8 cellular contexts compared by ENCODE assay signal in genomic region chrX:154762529-154763296, GRCh38. TPM values are rescaled to one million over a fixed set of nuclear protein-coding genes. Genes with fewer than 3 reads are reported as not detected.
A peak's percentile ranks its signal among the peaks of the same experiment; 100 is the strongest.
DNase-seq lines count a peak whose midpoint lies in the region; ATAC-seq and TF ChIP-seq lines count a peak whose summit lies in the region.

DKC1 (plus strand) TSS chrX:154762864; CDS start chrX:154762966, 102 bp downstream.

- TF ChIP-seq CTCF in CD14-positive monocyte (IDR thresholded peaks at IDR 0.05) = no peak
- TF ChIP-seq CTCF in right lobe of liver (IDR thresholded peaks at IDR 0.05) = peak in 1 of 4 donors; percentile 3

- ATAC-seq in GM19372 (IDR thresholded peaks at IDR 0.05; ENCODE audit: low read depth, unreplicated experiment) (peak; percentile 91), HG03558 (IDR thresholded peaks at IDR 0.05; ENCODE audit: extremely low read depth, unreplicated experiment) (peak; percentile 90), right lobe of liver (peak; percentile 95 to 97 (median 97))

- peak; percentile 61 for TF ChIP-seq POLR2A in right lobe of liver (IDR thresholded peaks at IDR 0.05)

- H3K27me3 Mint-ChIP-seq in CD14-positive monocyte (ENCODE audit: low read depth in 3 of 3) = peaks cover 0 to 2% (median 0%) of the 10 kb centered on the region in 3 donors

- H3K27ac Mint-ChIP-seq in CD14-positive monocyte = peak within 1 kb of the TSS; percentile 69 to 89 (median 84)

- peaks cover 0 to 12% (median 0%) of the 10 kb centered on the region in 4 donors for H3K4me1 ChIP-seq in right lobe of liver

- DNase-seq in CD14-positive monocyte (ENCODE audit: low spot score) (peak; percentile 96), NCI-H748 treated with DMSO at 0.1 percent for 48 hours (lab: John Stamatoyannopoulos, UW) (peak; percentile 94), dermis microvascular lymphatic vessel endothelial cell (ENCODE audit: low read depth in 2 of 2) (peak; percentile 89 to 96), right lobe of liver (peak; percentile 96 to 98 (median 98))
- peak; percentile 90 to 93 for DNase-seq in activated CD4-positive, alpha-beta T cell treated with anti-CD3 and anti-CD28 coated beads, Interleukin-2, amount 50 U/mL, for 4 hours
- peak; percentile 92 to 96 for DNase-seq in stimulated activated CD4-positive, alpha-beta T cell treated with anti-CD3 and anti-CD28 coated beads, Interleukin-4, amount 100 ng/mL, for 4 hours

- 24% methylated on average over 6 of the region's 85 CpGs for WGBS in right lobe of liver (ENCODE audit: insufficient coverage, low coverage, low lambda C conversion rate, missing lambda C conversion rate)

- H3K36me3 ChIP-seq in right lobe of liver = peaks cover 0 to 20% (median 5%) of the 10 kb centered on the region in 4 donors

- no peaks in the 10 kb centered on the region for H3K9me3 Mint-ChIP-seq in CD14-positive monocyte

- H3K9me3 ChIP-seq in right lobe of liver = no peaks in the 10 kb centered on the region

- H3K4me3 Mint-ChIP-seq in CD14-positive monocyte = peak within 1 kb of the TSS; percentile 84 to 90

- H3K27ac ChIP-seq in right lobe of liver = peak within 1 kb of the TSS; percentile 29 to 60 (median 47)

- intact Hi-C loops in CD14-positive monocyte (cut with micrococcal nuclease) (loop anchor here in 1 of 2 donors (5.0 kb wide), 1 partner anchor 35 kb away; no protein-coding TSS in a partner anchor), right lobe of liver (cut with DNase I) (no loop called here)

- H3K27me3 ChIP-seq in right lobe of liver = no peaks in the 10 kb centered on the region

- peaks cover 9% of the 10 kb centered on the region for H3K4me1 Mint-ChIP-seq in CD14-positive monocyte

- H3K4me3 ChIP-seq in right lobe of liver = peak within 1 kb of the TSS; percentile 58 to 73 (median 68)

- peaks cover 24 to 29% of the 10 kb centered on the region in 2 donors for H3K36me3 Mint-ChIP-seq in CD14-positive monocyte

RNA-seq across cellular contexts. Expression of gene DKC1, which starts in this region (rescaled TPM):
- polyA plus RNA-seq in CD14-positive monocyte = 10 to 100 TPM; 14.1 to 17.0 TPM
- total RNA-seq in dermis microvascular lymphatic vessel endothelial cell = 37.1 and 46.3 TPM in 2 replicates
- 10 to 100 TPM in 5 of 6 experiments, 1 to 10 TPM in 1; 9.7 to 21.2 (median 17.7) TPM for total RNA-seq in right lobe of liver

Comparison
In these comparisons a context has a peak if more than half of its experiments do, and no peak if none do; other contexts are left out.
1. Peak in every context shown above with its lines: DNase-seq, ATAC-seq, H3K4me3 ChIP-seq and H3K27ac ChIP-seq.